ENCODE assay signal across 10 cellular contexts in the genomic region with DNA sequence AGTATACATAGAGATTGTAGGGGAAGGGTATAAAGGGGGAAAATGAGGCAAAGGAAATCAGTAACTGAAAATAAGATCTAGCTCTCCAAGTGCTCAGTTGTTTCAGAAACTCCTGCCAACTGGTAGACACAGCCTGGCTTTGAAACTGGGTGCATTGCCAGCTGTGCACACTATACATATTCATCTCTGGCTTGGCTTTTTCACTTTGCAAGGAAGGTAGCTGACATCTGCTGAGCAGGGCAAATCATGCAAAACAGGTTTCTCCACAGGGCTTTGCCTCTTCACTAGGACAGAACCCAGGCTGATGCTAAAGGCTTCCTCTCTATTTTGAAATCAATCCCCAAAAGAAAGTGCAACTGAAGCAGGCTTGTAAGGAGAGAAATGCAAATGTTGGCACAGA.
A peak's percentile ranks its signal among the peaks of the same experiment; 100 is the strongest.
DNase-seq lines count a peak whose midpoint lies in the region; ATAC-seq and TF ChIP-seq lines count a peak whose summit lies in the region.
"Had no signal": no experiment of that assay in that cellular context is flagged by ENCODE, and none has a peak within 500 bp of the region (broad histone marks: within the 10 kb centered on the region; RNA-seq: fewer than 3 reads in every experiment).

No MANE protein-coding gene starts in this region.

- no peak for TF ChIP-seq CTCF in foreskin keratinocyte (conservative IDR thresholded peaks at IDR 0.05)

- H3K27me3 ChIP-seq in foreskin keratinocyte, result no peaks in the 10 kb centered on the region

- peak; percentile 81 for ATAC-seq in GM19023 (IDR thresholded peaks at IDR 0.05; ENCODE audit: unreplicated experiment)
- peak; percentile 82 for ATAC-seq in HG02588 (IDR thresholded peaks at IDR 0.05; ENCODE audit: unreplicated experiment)
- peak; percentile 19 for ATAC-seq in foreskin keratinocyte
- no peak for ATAC-seq in stimulated activated naive CD8-positive, alpha-beta T cell treated with anti-CD3 and anti-CD28 coated beads, Interleukin-15, Interleukin-2, amounts not matched to agents 100 U/mL and 50 U/mL, for 24 hours
- ATAC-seq: psoas muscle had no signal

- no peak overlapping the region for H3K27ac ChIP-seq in foreskin keratinocyte
- H3K27ac ChIP-seq: psoas muscle had no signal

- H3K4me1 ChIP-seq in foreskin keratinocyte, result peaks cover 11% of the 10 kb centered on the region
- H3K4me1 ChIP-seq: psoas muscle had no signal

- DNase-seq in NCI-H1694 (lab: John Stamatoyannopoulos, UW), result peak; percentile 74
- peak in 1 of 2 donors; percentile 37 for DNase-seq in foreskin keratinocyte
- DNase-seq in NCI-H82 treated with DMSO at 0.1 percent for 48 hours (lab: John Stamatoyannopoulos, UW; ENCODE audit: unreplicated experiment), result no peak
- no peak for DNase-seq in NCI-H146 treated with DMSO at 0.1 percent for 48 hours (lab: John Stamatoyannopoulos, UW; ENCODE audit: unreplicated experiment)
- DNase-seq in stimulated activated naive CD8-positive, alpha-beta T cell treated with anti-CD3 and anti-CD28 coated beads, Interleukin-15, Interleukin-2, amounts not matched to agents 100 U/mL and 50 U/mL, for 24 hours, result no peak
- DNase-seq: amniotic stem cell, mesenchymal stem cell, psoas muscle had no signal
